In genomic region chr1:12604114-12604874, GRCh38 we compare ENCODE assay signal across 1 cellular context.
TF ChIP-seq lines count a peak whose summit lies in the region.

No MANE protein-coding gene starts in this region.

TF ChIP-seq in HepG2, 621 proteins besides CTCF, POLR2A, EP300 and RAD21 (continued from another document and continues in another):
- TF ChIP-seq ZNF687 (CRISPR knock-in tag; IDR thresholded peaks at IDR 0.05) (peak; percentile 79), HNRNPK (IDR thresholded peaks at IDR 0.05; ENCODE audit: low read depth, low read length, poor library complexity, severe bottlenecking) (no peak), ZNF775 (CRISPR knock-in tag; IDR thresholded peaks at IDR 0.05; ENCODE audit: borderline replicate concordance) (no peak), DMAP1 (CRISPR knock-in tag; IDR thresholded peaks at IDR 0.05) (peak; percentile 45; the same call in 1 of the 2 replicates), ZC3H4 (CRISPR knock-in tag; IDR thresholded peaks at IDR 0.05; ENCODE audit: borderline replicate concordance) (no peak), STAT5B (CRISPR knock-in tag; IDR thresholded peaks at IDR 0.05) (no peak), ZNF414 (CRISPR knock-in tag; IDR thresholded peaks at IDR 0.05) (peak; percentile 65; the same call in 1 of the 2 replicates), ERF (CRISPR knock-in tag; IDR thresholded peaks at IDR 0.05) (peak; percentile 83; the same call in 1 of the 2 replicates), ZNF101 (CRISPR knock-in tag; IDR thresholded peaks at IDR 0.05; ENCODE audit: borderline replicate concordance, low read depth) (no peak), AHR (CRISPR knock-in tag; IDR thresholded peaks at IDR 0.05) (no peak), ZNF33B (CRISPR knock-in tag; IDR thresholded peaks at IDR 0.05) (no peak), RBM22 (optimal IDR thresholded peaks at IDR 0.05; ENCODE audit: low read length) (peak; percentile 76), ZNF354B (CRISPR knock-in tag; IDR thresholded peaks at IDR 0.05) (no peak), TMF1 (CRISPR knock-in tag; IDR thresholded peaks at IDR 0.05; ENCODE audit: low read depth) (no peak), SYNCRIP (IDR thresholded peaks at IDR 0.05; ENCODE audit: insufficient read depth, low read depth, low read length) (no peak), KAT2B (IDR thresholded peaks at IDR 0.05; ENCODE audit: borderline replicate concordance, low read depth, low read length) (no peak), ZBTB20 (CRISPR knock-in tag; IDR thresholded peaks at IDR 0.05; ENCODE audit: borderline replicate concordance, low read depth) (no peak), ETS1 (CRISPR knock-in tag; IDR thresholded peaks at IDR 0.05) (no peak), ZNF501 (CRISPR knock-in tag; IDR thresholded peaks at IDR 0.05) (no peak), ZNF597 (CRISPR knock-in tag; IDR thresholded peaks at IDR 0.05) (no peak), ZNF512 (CRISPR knock-in tag; IDR thresholded peaks at IDR 0.05) (no peak), MAF1 (CRISPR knock-in tag; IDR thresholded peaks at IDR 0.05; ENCODE audit: borderline replicate concordance) (no peak), ZNF280B (CRISPR knock-in tag; IDR thresholded peaks at IDR 0.05; ENCODE audit: borderline replicate concordance) (no peak), KDM3A (CRISPR knock-in tag; IDR thresholded peaks at IDR 0.05; ENCODE audit: low read depth) (peak; percentile 46; the same call in 1 of the 2 replicates), TOPORS (CRISPR knock-in tag; IDR thresholded peaks at IDR 0.05) (no peak), SOX13 (IDR thresholded peaks at IDR 0.05) (peak; percentile 97), SOX13 (CRISPR knock-in tag; conservative IDR thresholded peaks at IDR 0.05 in 1 of 2, IDR thresholded peaks at IDR 0.05 in 1 of 2) (peak in 1 of 2 experiments; percentile 98; a peak in 2 of 4 replicates), KMT2B (CRISPR knock-in tag; IDR thresholded peaks at IDR 0.05) (no peak), YEATS2 (CRISPR knock-in tag; IDR thresholded peaks at IDR 0.05; ENCODE audit: borderline replicate concordance) (0 out of 2 replicates have a peak, but pooled peaks have one; percentile 59), ZNF761 (CRISPR knock-in tag; conservative IDR thresholded peaks at IDR 0.05) (no peak), U2AF2 (IDR thresholded peaks at IDR 0.05; ENCODE audit: low read depth, low read length) (no peak), PCBP1 (IDR thresholded peaks at IDR 0.05; ENCODE audit: borderline replicate concordance, low read depth, low read length) (no peak), PAXIP1 (CRISPR knock-in tag; conservative IDR thresholded peaks at IDR 0.05) (peak; percentile 77), ZNF678 (CRISPR knock-in tag; IDR thresholded peaks at IDR 0.05) (no peak), CSRNP1 (CRISPR knock-in tag; IDR thresholded peaks at IDR 0.05) (no peak; the same call in 1 of the 2 replicates), NR0B2 (CRISPR knock-in tag; IDR thresholded peaks at IDR 0.05) (0 out of 2 replicates have a peak, but pooled peaks have one; percentile 58), PREB (CRISPR knock-in tag; IDR thresholded peaks at IDR 0.05) (no peak), ZNF773 (CRISPR knock-in tag; IDR thresholded peaks at IDR 0.05; ENCODE audit: borderline replicate concordance) (no peak), SATB2 (CRISPR knock-in tag; IDR thresholded peaks at IDR 0.05) (no peak), ZNF546 (CRISPR knock-in tag; conservative IDR thresholded peaks at IDR 0.05) (no peak), MATR3 (CRISPR knock-in tag; IDR thresholded peaks at IDR 0.05) (no peak), NR2F1 (CRISPR knock-in tag; IDR thresholded peaks at IDR 0.05) (peak; percentile 91 to 95), SP140L (CRISPR knock-in tag; IDR thresholded peaks at IDR 0.05; ENCODE audit: borderline replicate concordance) (no peak), ZNF576 (CRISPR knock-in tag; IDR thresholded peaks at IDR 0.05) (no peak), ZNF383 (CRISPR knock-in tag; IDR thresholded peaks at IDR 0.05; ENCODE audit: borderline replicate concordance) (no peak)
